ENCODE assay signal across 17 cellular contexts in the genomic region with DNA sequence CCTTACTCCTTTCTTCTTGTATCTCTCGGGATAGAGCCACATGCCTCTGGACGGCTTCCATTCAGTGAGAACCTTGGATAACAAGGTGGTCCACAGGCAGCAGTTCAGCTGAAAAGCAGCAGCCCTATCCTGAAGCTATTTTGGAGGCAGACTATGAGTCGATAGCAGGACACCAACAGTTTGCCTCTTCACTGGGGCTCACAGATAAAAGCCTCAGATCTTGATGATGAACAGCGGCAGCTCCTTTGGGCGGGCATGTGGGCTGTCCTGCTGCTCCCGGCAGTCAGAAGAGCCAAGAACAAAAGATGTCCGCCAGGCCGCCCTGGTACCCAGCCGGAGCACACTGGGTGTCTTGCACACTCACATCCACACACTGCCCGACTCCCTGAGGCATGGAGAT.
DNase-seq lines count a peak whose midpoint lies in the region; ATAC-seq and TF ChIP-seq lines count a peak whose summit lies in the region.
"Had no signal": no experiment of that assay in that cellular context is flagged by ENCODE, and none has a peak within 500 bp of the region (broad histone marks: within the 10 kb centered on the region; RNA-seq: fewer than 3 reads in every experiment).

No MANE protein-coding gene starts in this region.

- H3F3A ChIP-seq in neural cell (ENCODE audit: insufficient read depth, low read length, poor library complexity, severe bottlenecking): no peaks in the 10 kb centered on the region

- CTCF ChIA-PET in T-cell (lab: Charles Lee): no interaction called here

- no peak for TF ChIP-seq CTCF in chondrocyte (IDR thresholded peaks at IDR 0.05)
- no peak for TF ChIP-seq CTCF in neural cell (IDR thresholded peaks at IDR 0.05; ENCODE audit: poor library complexity, severe bottlenecking)

- no peak for ATAC-seq in stimulated activated naive CD8-positive, alpha-beta T cell treated with anti-CD3 and anti-CD28 coated beads, Interleukin-15, Interleukin-2, amounts not matched to agents 100 U/mL and 50 U/mL, for 24 hours
- no peak for ATAC-seq in GM19452 (IDR thresholded peaks at IDR 0.05; ENCODE audit: unreplicated experiment)
- ATAC-seq in T-cell (replicated peaks in 1 of 4): no peak
- ATAC-seq: activated CD8-positive, alpha-beta T cell treated with anti-CD3 and anti-CD28 coated beads for 36 hours; left cardiac atrium had no signal

- peak overlapping the region; percentile 14 for H3K4me3 Mint-ChIP-seq in stimulated activated naive CD8-positive, alpha-beta T cell treated with anti-CD3 and anti-CD28 coated beads, Interleukin-15, Interleukin-2, amounts not matched to agents 100 ng/mL and 50 ng/mL, for 24 hours
- H3K4me3 Mint-ChIP-seq in chondrocyte (ENCODE audit: unreplicated experiment) (no peak overlapping the region), T-cell (no peak overlapping the region)
- H3K4me3 Mint-ChIP-seq: activated CD8-positive, alpha-beta T cell treated with anti-CD3 and anti-CD28 coated beads for 36 hours; nephron; type B pancreatic cell had no signal

- POLR2A ChIA-PET in T-cell (lab: Charles Lee): no interaction called here

- H3K27me3 ChIP-seq in neural cell (ENCODE audit: insufficient read depth, low read depth, low read length): no peaks in the 10 kb centered on the region

- no peak for TF ChIP-seq EP300 in neural cell (conservative IDR thresholded peaks at IDR 0.05; ENCODE audit: poor library complexity, severe bottlenecking)

- H3K4me2 ChIP-seq in neural cell (ENCODE audit: low read length): no peak overlapping the region

- no peak overlapping the region for H3K4me3 ChIP-seq in neural cell (ENCODE audit: low read length)

- peak overlapping the region; percentile 7 for H3K9ac ChIP-seq in neural cell (ENCODE audit: low read length)

- no peak overlapping the region for H3K27ac Mint-ChIP-seq in stimulated activated naive CD8-positive, alpha-beta T cell treated with anti-CD3 and anti-CD28 coated beads, Interleukin-15, Interleukin-2, amounts not matched to agents 100 ng/mL and 50 ng/mL, for 24 hours
- peak overlapping the region; percentile 93 for H3K27ac Mint-ChIP-seq in chondrocyte (ENCODE audit: unreplicated experiment)
- no peak overlapping the region for H3K27ac Mint-ChIP-seq in T-cell
- H3K27ac Mint-ChIP-seq: activated CD8-positive, alpha-beta T cell treated with anti-CD3 and anti-CD28 coated beads for 36 hours; nephron; type B pancreatic cell had no signal

- no peaks in the 10 kb centered on the region for H3K27me3 Mint-ChIP-seq in stimulated activated naive CD8-positive, alpha-beta T cell treated with anti-CD3 and anti-CD28 coated beads, Interleukin-15, Interleukin-2, amounts not matched to agents 100 ng/mL and 50 ng/mL, for 24 hours
- no peaks in the 10 kb centered on the region for H3K27me3 Mint-ChIP-seq in chondrocyte (ENCODE audit: low read depth)
- H3K27me3 Mint-ChIP-seq in T-cell: no peaks in the 10 kb centered on the region

- no peaks in the 10 kb centered on the region for H3K36me3 Mint-ChIP-seq in stimulated activated naive CD8-positive, alpha-beta T cell treated with anti-CD3 and anti-CD28 coated beads, Interleukin-15, Interleukin-2, amounts not matched to agents 100 ng/mL and 50 ng/mL, for 24 hours (ENCODE audit: low read depth)
- no peaks in the 10 kb centered on the region for H3K36me3 Mint-ChIP-seq in chondrocyte (ENCODE audit: low read depth)
- no peaks in the 10 kb centered on the region for H3K36me3 Mint-ChIP-seq in T-cell
- H3K36me3 Mint-ChIP-seq: type B pancreatic cell had no signal

- no peaks in the 10 kb centered on the region for H4K20me1 ChIP-seq in neural cell (ENCODE audit: insufficient read depth)

- H3K4me1 Mint-ChIP-seq in stimulated activated naive CD8-positive, alpha-beta T cell treated with anti-CD3 and anti-CD28 coated beads, Interleukin-15, Interleukin-2, amounts not matched to agents 100 ng/mL and 50 ng/mL, for 24 hours (ENCODE audit: low read depth): peaks cover 28% of the 10 kb centered on the region
- H3K4me1 Mint-ChIP-seq in chondrocyte (ENCODE audit: low read depth) (peaks cover 94% of the 10 kb centered on the region), T-cell (peaks cover 0 to 3% (median 0%) of the 10 kb centered on the region in 3 donors)

- no peak for TF ChIP-seq RAD21 in neural cell (conservative IDR thresholded peaks at IDR 0.05)

- DNase-seq in stimulated activated naive CD8-positive, alpha-beta T cell treated with anti-CD3 and anti-CD28 coated beads, Interleukin-15, Interleukin-2, amounts not matched to agents 100 U/mL and 50 U/mL, for 24 hours: no peak
- DNase-seq in chondrocyte (ENCODE audit: low spot score): no peak
- no peak for DNase-seq in middle frontal gyrus (ENCODE audit: extremely low spot score, low spot score)
- no peak for DNase-seq in T-cell
- DNase-seq in epidermal melanocyte (ENCODE audit: insufficient read length, low spot score): no peak
- DNase-seq: activated CD8-positive, alpha-beta T cell treated with anti-CD3 and anti-CD28 coated beads for 36 hours; activated gamma-delta T cell; KG1; left cardiac atrium; NCI-H146; NCI-H524 treated with DMSO at 0.1 percent for 48 hours; RPMI8226 had no signal

- no peaks in the 10 kb centered on the region for H3K36me3 ChIP-seq in neural cell (ENCODE audit: insufficient read depth, low read length)

- no peaks in the 10 kb centered on the region for H3K9me2 ChIP-seq in neural cell (ENCODE audit: insufficient read depth, low read length)

- H3K79me2 ChIP-seq in neural cell (replicated peaks; ENCODE audit: insufficient read depth, low read length): no peaks in the 10 kb centered on the region

- H3K9me3 ChIP-seq in neural cell (ENCODE audit: low read length): no peaks in the 10 kb centered on the region

- H3K9me3 Mint-ChIP-seq in stimulated activated naive CD8-positive, alpha-beta T cell treated with anti-CD3 and anti-CD28 coated beads, Interleukin-15, Interleukin-2, amounts not matched to agents 100 ng/mL and 50 ng/mL, for 24 hours: no peaks in the 10 kb centered on the region
- H3K9me3 Mint-ChIP-seq in chondrocyte (ENCODE audit: low read depth) (no peaks in the 10 kb centered on the region), T-cell (no peaks in the 10 kb centered on the region)
- H3K9me3 Mint-ChIP-seq: activated CD8-positive, alpha-beta T cell treated with anti-CD3 and anti-CD28 coated beads for 36 hours; nephron; type B pancreatic cell had no signal

- no peak overlapping the region for H2AFZ ChIP-seq in neural cell (ENCODE audit: low read depth, low read length)

- H3K27ac ChIP-seq in neural cell (ENCODE audit: low read length): no peak overlapping the region

TF ChIP-seq in neural cell, 6 proteins besides CTCF, POLR2A, EP300 and RAD21:
- TF ChIP-seq EZH2 (IDR thresholded peaks at IDR 0.05; ENCODE audit: borderline replicate concordance, insufficient read depth, low read length, poor library complexity, severe bottlenecking): no peak
